In genomic region chr7:100835903-100836811, GRCh38 we compare ENCODE assay signal across 8 cellular contexts. TPM values are rescaled to one million over a fixed set of nuclear protein-coding genes. Genes with fewer than 3 reads are reported as not detected.
A peak's percentile ranks its signal among the peaks of the same experiment; 100 is the strongest.
DNase-seq lines count a peak whose midpoint lies in the region; ATAC-seq and TF ChIP-seq lines count a peak whose summit lies in the region.

No MANE protein-coding gene starts in this region.

- 24 to 60% (median 50%) methylated on average over 5 to 17 of the region's 17 CpGs for WGBS in adrenal gland, 4 donors
- 17% methylated on average over 16 of the region's 17 CpGs for WGBS in smooth muscle cell (ENCODE audit: low lambda C conversion rate)

- ATAC-seq in HG03378 (IDR thresholded peaks at IDR 0.05; ENCODE audit: unreplicated experiment): no peak
- ATAC-seq in GM18858 (IDR thresholded peaks at IDR 0.05; ENCODE audit: unreplicated experiment): no peak
- ATAC-seq in HG03439 (IDR thresholded peaks at IDR 0.05; ENCODE audit: unreplicated experiment): no peak

- peaks cover 8% of the 10 kb centered on the region for H3F3A ChIP-seq in smooth muscle cell (ENCODE audit: low read depth)

- TF ChIP-seq CTCF in adrenal gland (IDR thresholded peaks at IDR 0.05): no peak
- no peak for TF ChIP-seq CTCF in smooth muscle cell (IDR thresholded peaks at IDR 0.05; ENCODE audit: borderline replicate concordance, insufficient read depth, poor library complexity, severe bottlenecking)

- DNase-seq in adrenal gland: peak; percentile 59 to 84 (median 68)
- DNase-seq in iPS-NIHi11 (ENCODE audit: low spot score): peak; percentile 80
- no peak for DNase-seq in smooth muscle cell (lab: John Stamatoyannopoulos, UW; ENCODE audit: unreplicated experiment)
- DNase-seq in foreskin melanocyte: no peak

- intact Hi-C loops in adrenal gland (cut with DNase I): no loop called here

- peaks cover 20% of the 10 kb centered on the region for H3K4me1 ChIP-seq in HUES6 (ENCODE audit: control insufficient read depth, insufficient read depth, low read length)
- H3K4me1 ChIP-seq in adrenal gland (replicated peaks in 1 of 2): peaks cover 7 to 12% of the 10 kb centered on the region in 2 donors
- peaks cover 26% of the 10 kb centered on the region for H3K4me1 ChIP-seq in smooth muscle cell (ENCODE audit: low read depth)

- H3K36me3 ChIP-seq in HUES6 (ENCODE audit: control insufficient read depth, insufficient read depth, low read length) (no peaks in the 10 kb centered on the region), adrenal gland (replicated peaks in 1 of 2) (no peaks in the 10 kb centered on the region), smooth muscle cell (ENCODE audit: low read depth) (no peaks in the 10 kb centered on the region)

- H4K20me1 ChIP-seq in smooth muscle cell (ENCODE audit: low read depth): no peaks in the 10 kb centered on the region

- H3K9me3 ChIP-seq in HUES6 (ENCODE audit: control insufficient read depth, insufficient read depth, low read depth, low read length): no peaks in the 10 kb centered on the region
- H3K9me3 ChIP-seq in adrenal gland (replicated peaks in 1 of 3): no peaks in the 10 kb centered on the region
- no peaks in the 10 kb centered on the region for H3K9me3 ChIP-seq in smooth muscle cell (replicated peaks; ENCODE audit: low read depth)

- H3K27me3 ChIP-seq in HUES6 (ENCODE audit: control insufficient read depth, insufficient read depth, low read length): no peaks in the 10 kb centered on the region
- H3K27me3 ChIP-seq in adrenal gland: no peaks in the 10 kb centered on the region
- H3K27me3 ChIP-seq in smooth muscle cell (ENCODE audit: low read depth): no peaks in the 10 kb centered on the region

- H3K9ac ChIP-seq in HUES6 (ENCODE audit: low read length): peak overlapping the region; percentile 79
- no peak overlapping the region for H3K9ac ChIP-seq in smooth muscle cell (ENCODE audit: low read depth)

- H3K27ac ChIP-seq in HUES6 (ENCODE audit: low read depth, low read length) (peak overlapping the region; percentile 85), adrenal gland (peak overlapping the region in 4 of 5 donors; percentile 32 to 84 (median 76)), smooth muscle cell (ENCODE audit: low read depth) (peak overlapping the region; percentile 83)

- peak overlapping the region; percentile 58 for H2AFZ ChIP-seq in smooth muscle cell (ENCODE audit: low read depth)

- peak overlapping the region; percentile 80 for H3K4me2 ChIP-seq in smooth muscle cell

- H3K4me3 ChIP-seq in HUES6 (ENCODE audit: low read depth, low read length) (peak overlapping the region; percentile 58), adrenal gland (peak overlapping the region in 1 of 4 donors; percentile 23), smooth muscle cell (peak overlapping the region; percentile 35)

- no peak for TF ChIP-seq POLR2A in adrenal gland (IDR thresholded peaks at IDR 0.05)

- H3K79me2 ChIP-seq in smooth muscle cell (ENCODE audit: low read depth): no peaks in the 10 kb centered on the region

RNA-seq across cellular contexts. Expression of gene EPHB4, which starts 8.8 kb away (rescaled TPM):
- total RNA-seq in adrenal gland: 100 to 1,000 TPM in 6 of 8 donors, 10 to 100 TPM in 2; 91.3 to 188 (median 116) TPM
- polyA plus RNA-seq in adrenal gland: 10 to 100 TPM; 31.5 to 67.3 (median 37.2) TPM
- total RNA-seq in smooth muscle cell: 45.4 and 49.4 TPM in 2 replicates
- 50.5 and 56.3 TPM in 2 replicates for polyA plus RNA-seq in smooth muscle cell

RNA-seq across cellular contexts. Expression of gene SLC12A9, which starts 16.4 kb away (rescaled TPM):
- total RNA-seq in adrenal gland (10 to 100 TPM in 7 of 8 donors, 1 to 10 TPM in 1; 8.0 to 35.1 (median 20.2) TPM), smooth muscle cell (8.9 and 16.8 TPM in 2 replicates)
- polyA plus RNA-seq in adrenal gland (10 to 100 TPM in 2 of 3 donors, 1 to 10 TPM in 1; 6.1 to 60.3 (median 34.6) TPM), smooth muscle cell (12.1 and 17.8 TPM in 2 replicates)

RNA-seq across cellular contexts. Expression of gene TRIP6, which starts 31.0 kb away (rescaled TPM):
- 100 to 1,000 TPM in 2 of 8 donors, 10 to 100 TPM in 6; 44.8 to 105 (median 75.6) TPM for total RNA-seq in adrenal gland
- 10 to 100 TPM in 2 of 3 donors, 1 to 10 TPM in 1; 8.9 to 88.6 (median 67.6) TPM for polyA plus RNA-seq in adrenal gland
- total RNA-seq in smooth muscle cell: 41.9 and 46.8 TPM in 2 replicates
- 65.6 and 87.0 TPM in 2 replicates for polyA plus RNA-seq in smooth muscle cell

RNA-seq across cellular contexts. Expression of gene SRRT, which starts 38.7 kb away (rescaled TPM):
- 100 to 1,000 TPM in 4 of 8 donors, 10 to 100 TPM in 4; 44.0 to 156 (median 90.6) TPM for total RNA-seq in adrenal gland
- 100 to 1,000 TPM in 2 of 3 donors, 10 to 100 TPM in 1; 83.7 to 289 (median 226) TPM for polyA plus RNA-seq in adrenal gland
- total RNA-seq in smooth muscle cell: 17.8 and 32.1 TPM in 2 replicates
- 63.6 and 87.5 TPM in 2 replicates for polyA plus RNA-seq in smooth muscle cell

RNA-seq across cellular contexts. Expression of gene UFSP1, which starts 53.4 kb away (rescaled TPM):
- total RNA-seq in adrenal gland (10 to 100 TPM in 1 of 8 donors, 1 to 10 TPM in 7; 2.8 to 12.7 (median 5.9) TPM), smooth muscle cell (0.31 and 1.2 TPM in 2 replicates)
- polyA plus RNA-seq in adrenal gland (1 to 10 TPM; 2.5 to 6.8 (median 6.5) TPM), smooth muscle cell (2.6 and 2.9 TPM in 2 replicates)

Comparison
In these comparisons a context has a peak if more than half of its experiments do, and no peak if none do; other contexts are left out.
1. DNase-seq: peak in adrenal gland (7 of 7) and iPS-NIHi11 (single experiment); none in smooth muscle cell (single experiment) and foreskin melanocyte (single experiment).
2. Peak in every context shown above with its lines, with median percentiles within 50 percentile points of each other: H3K27ac ChIP-seq.